In the genomic region with DNA sequence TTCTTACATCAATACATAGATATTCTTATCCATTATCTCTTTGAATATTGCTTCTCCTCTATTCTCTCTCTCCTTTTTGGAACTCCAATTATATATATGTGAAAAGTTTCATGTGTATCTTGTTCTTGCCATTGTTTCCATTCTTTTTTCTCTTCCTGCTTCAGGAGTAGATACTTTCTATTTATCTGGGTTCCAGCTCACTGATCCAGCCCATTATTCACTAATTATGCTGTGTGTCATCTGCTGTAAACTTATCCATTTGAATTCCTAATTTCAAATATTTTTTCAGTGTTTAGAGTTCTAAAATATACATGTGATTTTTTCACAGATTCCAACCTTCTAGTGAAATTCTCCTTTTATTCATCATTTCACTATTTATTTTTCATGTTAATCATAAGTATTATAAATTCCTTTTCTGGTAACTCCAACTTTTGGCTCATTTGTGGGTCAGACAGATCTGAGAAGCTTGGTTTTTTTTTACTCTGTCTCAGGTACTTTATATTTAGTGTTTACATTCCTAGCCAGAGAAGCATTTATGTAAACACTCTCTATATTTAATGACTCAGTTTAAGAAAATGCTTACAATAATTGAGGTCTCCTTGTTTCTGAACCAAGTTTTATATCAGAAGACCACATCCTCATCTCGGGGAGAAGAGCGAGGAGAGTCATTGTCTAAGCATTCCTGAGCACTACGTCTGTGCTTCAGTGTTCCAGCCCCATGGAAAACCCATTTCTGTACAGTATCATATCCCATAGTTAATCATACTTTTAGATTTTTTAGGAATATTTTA, we compare ENCODE assay signal across 13 cellular contexts. TPM values are rescaled to one million over a fixed set of nuclear protein-coding genes. Genes with fewer than 3 reads are reported as not detected.
DNase-seq lines count a peak whose midpoint lies in the region; ATAC-seq and TF ChIP-seq lines count a peak whose summit lies in the region.
"Had no signal": no experiment of that assay in that cellular context is flagged by ENCODE, and none has a peak within 500 bp of the region (broad histone marks: within the 10 kb centered on the region; RNA-seq: fewer than 3 reads in every experiment).

No MANE protein-coding gene starts in this region.

- H2AK5ac ChIP-seq in mesenchymal stem cell (ENCODE audit: low read length, severe bottlenecking): no peak overlapping the region

- in situ Hi-C loops in Caki2 (cut with HindIII; ENCODE audit: low pct_unique_long_range_greater_than_20kb, low sequenced_read_pairs) (no loop called here), astrocyte of the spinal cord (cut with HindIII; ENCODE audit: low sequenced_read_pairs) (no loop called here)

- H4K91ac ChIP-seq in mesenchymal stem cell (ENCODE audit: low read length): no peak overlapping the region

- H2BK15ac ChIP-seq in mesenchymal stem cell (ENCODE audit: low read depth, poor library complexity, severe bottlenecking): no peak overlapping the region

- H4K20me1 ChIP-seq in MM.1S (ENCODE audit: insufficient read depth, low read length): no peaks in the 10 kb centered on the region

- H3F3A ChIP-seq in MM.1S (ENCODE audit: insufficient read depth, low read length): no peaks in the 10 kb centered on the region

- H2BK5ac ChIP-seq in mesenchymal stem cell (ENCODE audit: low read depth, low read length, poor library complexity, severe bottlenecking): no peak overlapping the region

- H2BK12ac ChIP-seq in mesenchymal stem cell (ENCODE audit: low read length in 2 of 2): no peak overlapping the region

- H3K36me3 ChIP-seq in mesenchymal stem cell (ENCODE audit: control insufficient read depth in 1 of 2, insufficient read depth in 2 of 2, low read depth in 1 of 2, low read length in 2 of 2) (no peaks in the 10 kb centered on the region), MM.1S (replicated peaks; ENCODE audit: insufficient read depth, low read length) (no peaks in the 10 kb centered on the region)

- TF ChIP-seq CTCF in astrocyte of the spinal cord (IDR thresholded peaks at IDR 0.05; ENCODE audit: low read depth, low read length) (no peak), MM.1S (IDR thresholded peaks at IDR 0.05; ENCODE audit: low read length) (no peak)

- H4K8ac ChIP-seq in mesenchymal stem cell (ENCODE audit: low read length): no peak overlapping the region

- H3K9me2 ChIP-seq in MM.1S (replicated peaks; ENCODE audit: insufficient read depth, low read length): no peaks in the 10 kb centered on the region

- H2AFZ ChIP-seq in mesenchymal stem cell (ENCODE audit: low read depth, low read length): no peak overlapping the region
- H2AFZ ChIP-seq in MM.1S (ENCODE audit: low read length): no peak overlapping the region

- ATAC-seq in GM18861 (IDR thresholded peaks at IDR 0.05; ENCODE audit: unreplicated experiment) (no peak), HG03196 (IDR thresholded peaks at IDR 0.05; ENCODE audit: unreplicated experiment) (no peak)
- ATAC-seq: right cardiac atrium had no signal

- no peak overlapping the region for H2BK120ac ChIP-seq in mesenchymal stem cell (ENCODE audit: low read depth, low read length)

- no peak overlapping the region for H3K4ac ChIP-seq in mesenchymal stem cell (ENCODE audit: low read depth in 1 of 2, low read length in 2 of 2)

- H3K27ac ChIP-seq in mesenchymal stem cell (ENCODE audit: low read length, poor library complexity, severe bottlenecking) (peak overlapping the region; percentile 60), MM.1S (ENCODE audit: low read length) (no peak overlapping the region)

- no peaks in the 10 kb centered on the region for H3K27me3 ChIP-seq in mesenchymal stem cell (ENCODE audit: control insufficient read depth in 1 of 2, insufficient read depth in 1 of 2, low read length in 2 of 2)
- no peaks in the 10 kb centered on the region for H3K27me3 ChIP-seq in MM.1S (replicated peaks; ENCODE audit: insufficient read depth, low read length)

- WGBS in mesenchymal stem cell: 0% methylated on average over 1 of the region's 3 CpGs

- H3K4me1 ChIP-seq in mesenchymal stem cell (ENCODE audit: control insufficient read depth, insufficient read depth, low read depth, low read length) (no peaks in the 10 kb centered on the region), MM.1S (ENCODE audit: low read length) (no peaks in the 10 kb centered on the region)

- H3K9me3 ChIP-seq in mesenchymal stem cell (ENCODE audit: control insufficient read depth, low read length): no peaks in the 10 kb centered on the region
- no peaks in the 10 kb centered on the region for H3K9me3 ChIP-seq in MM.1S (replicated peaks; ENCODE audit: insufficient read depth, low read length)

- no peak for TF ChIP-seq RAD21 in Ishikawa (IDR thresholded peaks at IDR 0.05; ENCODE audit: low read depth)

- no peak overlapping the region for H3K23ac ChIP-seq in mesenchymal stem cell (ENCODE audit: low read length in 2 of 2)

- H3K79me2 ChIP-seq in MM.1S (ENCODE audit: low read length): no peaks in the 10 kb centered on the region

- H3K4me3 ChIP-seq in astrocyte of the spinal cord (ENCODE audit: low read depth, low read length) (no peak overlapping the region), mesenchymal stem cell (ENCODE audit: insufficient read depth in 1 of 2, low read depth in 1 of 2, low read length in 2 of 2) (no peak overlapping the region), MM.1S (ENCODE audit: low read length) (no peak overlapping the region)

- no peak overlapping the region for H3K14ac ChIP-seq in mesenchymal stem cell (ENCODE audit: low read length in 2 of 2)

- H3K79me1 ChIP-seq in mesenchymal stem cell (replicated peaks; ENCODE audit: low read length, poor library complexity, severe bottlenecking): peaks cover 3% of the 10 kb centered on the region

- H3K9ac ChIP-seq in mesenchymal stem cell (ENCODE audit: low read length): no peak overlapping the region
- H3K9ac ChIP-seq in MM.1S (ENCODE audit: low read length): no peak overlapping the region

- DNase-seq in Caki2 (ENCODE audit: low read depth): peak; percentile 93
- DNase-seq in astrocyte of the spinal cord (ENCODE audit: low read depth, low spot score): peak; percentile 89
- peak; percentile 70 for DNase-seq in mesenchymal stem cell
- DNase-seq in NCI-H2081 treated with DMSO at 0.1 percent for 48 hours (lab: John Stamatoyannopoulos, UW): no peak
- no peak for DNase-seq in MM.1S
- DNase-seq: activated CD4-positive, alpha-beta memory T cell treated with anti-CD3 and anti-CD28 coated beads for 36 hours; activated gamma-delta T cell treated with Interleukin-2 at 50 U/mL for 16 hours; CD4-positive, alpha-beta memory T cell; foreskin melanocyte; right cardiac atrium had no signal

- H3K18ac ChIP-seq in mesenchymal stem cell (ENCODE audit: low read depth in 1 of 2, low read length in 2 of 2): no peak overlapping the region

- no peak; the same call in 1 of the 2 replicates for TF ChIP-seq EP300 in Ishikawa (IDR thresholded peaks at IDR 0.05; ENCODE audit: borderline replicate concordance)

- no peak overlapping the region for H3K4me2 ChIP-seq in mesenchymal stem cell (ENCODE audit: low read length, poor library complexity, severe bottlenecking)
- no peak overlapping the region for H3K4me2 ChIP-seq in MM.1S (ENCODE audit: low read depth, low read length)

TF ChIP-seq in Ishikawa, 13 proteins besides CTCF, POLR2A, EP300 and RAD21:
- TF ChIP-seq TEAD4 (IDR thresholded peaks at IDR 0.05) (peak; percentile 35), TAF1 (IDR thresholded peaks at IDR 0.05; ENCODE audit: low read depth) (no peak), FOXM1 (IDR thresholded peaks at IDR 0.05; ENCODE audit: borderline replicate concordance, low read depth) (peak; percentile 46; the same call in 1 of the 2 replicates)
- TF ChIP-seq, protein P1, sequence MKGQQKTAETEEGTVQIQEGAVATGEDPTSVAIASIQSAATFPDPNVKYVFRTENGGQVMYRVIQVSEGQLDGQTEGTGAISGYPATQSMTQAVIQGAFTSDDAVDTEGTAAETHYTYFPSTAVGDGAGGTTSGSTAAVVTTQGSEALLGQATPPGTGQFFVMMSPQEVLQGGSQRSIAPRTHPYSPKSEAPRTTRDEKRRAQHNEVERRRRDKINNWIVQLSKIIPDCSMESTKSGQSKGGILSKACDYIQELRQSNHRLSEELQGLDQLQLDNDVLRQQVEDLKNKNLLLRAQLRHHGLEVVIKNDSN (IDR thresholded peaks at IDR 0.05): no peak

RNA-seq across cellular contexts. Expression of a gene that starts 15.9 kb away (rescaled TPM):
- 141 and 155 TPM in 2 replicates for total RNA-seq in Caki2 (2014; rRNA removed; shearing (Covaris generic); ENCODE audit: low replicate concordance)
- polyA plus RNA-seq in mesenchymal stem cell (2013, experiment 1 of 2): 13.2 TPM
- 13.5 TPM for polyA plus RNA-seq in mesenchymal stem cell (2013, experiment 2 of 2)

RNA-seq across cellular contexts. Expression of a gene that starts 16.2 kb away (rescaled TPM):
- total RNA-seq in Caki2 (2014; rRNA removed; shearing (Covaris generic); ENCODE audit: low replicate concordance): 1.9 TPM in 1 of 2 replicates, not detected in the other
- polyA plus RNA-seq in mesenchymal stem cell (2013, experiment 1 of 2): 3.0 TPM
- polyA plus RNA-seq in mesenchymal stem cell (2013, experiment 2 of 2): 2.4 TPM

Comparison
In these comparisons a context has a peak if more than half of its experiments do, and no peak if none do; other contexts are left out.
1. DNase-seq: peak in Caki2 (single experiment), astrocyte of the spinal cord (single experiment) and mesenchymal stem cell (single experiment); none in NCI-H2081 treated with DMSO at 0.1 percent for 48 hours (single experiment) and MM.1S (single experiment).